ENCODE assay signal across 10 cellular contexts in genomic region chr9:83721509-83721908, GRCh38.
"Had no signal": no experiment of that assay in that cellular context is flagged by ENCODE, and none has a peak within 500 bp of the region (broad histone marks: within the 10 kb centered on the region; RNA-seq: fewer than 3 reads in every experiment).

No MANE protein-coding gene starts in this region.

- FAIRE-seq: H1, H54, K562 had no signal

- DNase-seq: HFFc6, IMR-90, KG1 had no signal

- H3K4me1 ChIP-seq: HAP-1 had no signal

- H3K4me2 ChIP-seq: GM23338 had no signal

- ATAC-seq: GM23338, HCT116, K562 had no signal

- H3K4me3 ChIP-seq: GM23338, HAP-1, K562 had no signal

- H3K36me3 ChIP-seq: HAP-1 had no signal

- H3K9me3 ChIP-seq: HAP-1 had no signal

- H2AFZ ChIP-seq: GM23338 had no signal

- H3K27ac ChIP-seq: HL-60 had no signal
